In the genomic region with DNA sequence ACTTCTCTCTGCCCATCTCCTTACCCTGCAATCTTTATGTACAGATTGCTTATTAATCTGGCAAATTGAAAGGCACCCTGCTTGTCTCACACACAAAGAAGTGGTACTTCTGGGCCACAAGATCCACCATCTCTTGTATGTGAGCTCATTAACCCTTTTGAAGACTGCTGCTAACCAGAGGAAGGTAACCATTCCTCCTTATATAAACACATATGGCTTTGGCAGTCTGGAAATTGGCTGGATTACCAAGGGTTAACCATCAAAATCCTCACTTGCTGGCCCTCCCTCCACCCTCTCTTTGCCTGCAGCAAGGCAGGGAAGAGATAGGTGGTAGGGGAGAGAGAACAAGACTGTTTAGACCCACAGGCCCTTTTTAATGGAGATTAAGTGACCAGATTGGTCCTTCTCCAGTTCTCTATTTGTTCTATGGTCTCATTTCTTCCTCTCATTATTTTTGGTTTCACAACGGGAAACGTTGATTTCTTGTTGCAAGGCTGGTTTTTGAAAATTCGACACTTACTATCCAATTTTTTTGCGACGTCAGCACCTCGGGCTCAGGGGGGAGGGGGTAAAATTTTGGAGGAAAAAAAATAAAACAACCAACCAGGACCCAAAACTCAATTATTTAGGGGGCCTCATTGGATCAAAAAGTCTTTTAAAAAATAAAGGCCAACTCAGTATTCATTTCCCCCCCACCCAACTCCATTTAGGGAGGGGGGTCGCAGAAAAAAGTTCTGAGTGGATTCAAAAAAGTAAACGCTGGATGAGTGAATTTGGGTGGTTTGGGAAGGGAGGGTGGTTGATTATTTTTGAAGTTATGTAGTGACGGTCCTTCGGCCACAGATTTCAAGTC, we compare ENCODE assay signal across 6 cellular contexts. TPM values are rescaled to one million over a fixed set of nuclear protein-coding genes. Genes with fewer than 3 reads are reported as not detected.
DNase-seq lines count a peak whose midpoint lies in the region; ATAC-seq and TF ChIP-seq lines count a peak whose summit lies in the region.

No MANE protein-coding gene starts in this region.

- peak overlapping the region; percentile 91 for H3K4me3 Mint-ChIP-seq in T-helper 2 cell treated with Interferon-gamma antibody and Interleukin-4, amounts not matched to agents 5 μg/mL and 100 μg/mL, for 36 hours

- H3K27me3 Mint-ChIP-seq in T-helper 2 cell treated with Interferon-gamma antibody and Interleukin-4, amounts not matched to agents 5 μg/mL and 100 μg/mL, for 36 hours (ENCODE audit: low read depth): peaks cover 5% of the 10 kb centered on the region

- peak overlapping the region; percentile 83 for H3K4me3 ChIP-seq in cardiac muscle cell

- H3K27ac Mint-ChIP-seq in T-helper 2 cell treated with Interferon-gamma antibody and Interleukin-4, amounts not matched to agents 5 μg/mL and 100 μg/mL, for 36 hours: peak overlapping the region; percentile 97

- DNase-seq in cardiac muscle cell (ENCODE audit: low read depth in 1 of 2, low spot score in 1 of 2) (peak; percentile 24 to 56), left cardiac atrium (no peak), foreskin keratinocyte (no peak), COLO829 (ENCODE audit: low spot score) (no peak)
- DNase-seq in T-helper 2 cell treated with Interferon-gamma antibody and Interleukin-4, amounts not matched to agents 5 μg/mL and 100 μg/mL, for 36 hours (ENCODE audit: low spot score): no peak
- peak; percentile 22 to 80 (median 45) for DNase-seq in stimulated activated naive CD4-positive, alpha-beta T cell (lab: John Stamatoyannopoulos, UW)

- H3K9me3 Mint-ChIP-seq in T-helper 2 cell treated with Interferon-gamma antibody and Interleukin-4, amounts not matched to agents 5 μg/mL and 100 μg/mL, for 36 hours: no peaks in the 10 kb centered on the region

- intact Hi-C loops in left cardiac atrium (cut with DNase I): no loop called here

- H3K9me3 ChIP-seq in cardiac muscle cell (ENCODE audit: low read depth): no peaks in the 10 kb centered on the region

- peaks cover 39% of the 10 kb centered on the region for H3K4me1 Mint-ChIP-seq in T-helper 2 cell treated with Interferon-gamma antibody and Interleukin-4, amounts not matched to agents 5 μg/mL and 100 μg/mL, for 36 hours (ENCODE audit: low read depth)

- peaks cover 62% of the 10 kb centered on the region for H3K36me3 Mint-ChIP-seq in T-helper 2 cell treated with Interferon-gamma antibody and Interleukin-4, amounts not matched to agents 5 μg/mL and 100 μg/mL, for 36 hours (ENCODE audit: low read depth)

- peaks cover 17% of the 10 kb centered on the region for H3K36me3 ChIP-seq in cardiac muscle cell

- H3K27ac ChIP-seq in cardiac muscle cell: peak overlapping the region; percentile 99
- H3K27ac ChIP-seq in foreskin keratinocyte: peak overlapping the region; percentile 91

- H3K27me3 ChIP-seq in cardiac muscle cell (no peaks in the 10 kb centered on the region), foreskin keratinocyte (no peaks in the 10 kb centered on the region)

- no peak for TF ChIP-seq CTCF in cardiac muscle cell (IDR thresholded peaks at IDR 0.05; ENCODE audit: low read depth, low read length)
- no peak for TF ChIP-seq CTCF in foreskin keratinocyte (conservative IDR thresholded peaks at IDR 0.05)

- H3K4me1 ChIP-seq in cardiac muscle cell (ENCODE audit: low read depth) (peaks cover 21% of the 10 kb centered on the region), foreskin keratinocyte (peaks cover 16% of the 10 kb centered on the region)

- no peak for ATAC-seq in left cardiac atrium
- no peak for ATAC-seq in foreskin keratinocyte

RNA-seq across cellular contexts. Expression of gene PPP1R10, which starts 0.9 kb away (rescaled TPM):
- total RNA-seq in cardiac muscle cell (47.3 and 65.6 TPM in 2 replicates), left cardiac atrium (10 to 100 TPM; 37.3 to 42.1 TPM), foreskin keratinocyte (41.5 and 42.6 TPM in 2 replicates)
- polyA plus RNA-seq in cardiac muscle cell (42.4 and 42.9 TPM in 2 replicates), foreskin keratinocyte (13.8 and 14.6 TPM in 2 replicates)

RNA-seq across cellular contexts. Expression of gene MRPS18B, which starts 1.5 kb away (rescaled TPM):
- total RNA-seq in cardiac muscle cell (54.4 and 58.2 TPM in 2 replicates), left cardiac atrium (10 to 100 TPM; 71.1 to 74.7 TPM), foreskin keratinocyte (61.5 and 64.8 TPM in 2 replicates)
- polyA plus RNA-seq in cardiac muscle cell (107 and 120 TPM in 2 replicates), foreskin keratinocyte (67.4 and 71.8 TPM in 2 replicates)

RNA-seq across cellular contexts. Expression of gene ATAT1, which starts 10.5 kb away (rescaled TPM):
- 11.2 and 18.3 TPM in 2 replicates for total RNA-seq in cardiac muscle cell
- polyA plus RNA-seq in cardiac muscle cell: 17.3 and 18.0 TPM in 2 replicates
- 1 to 10 TPM; 2.7 to 3.8 TPM for total RNA-seq in left cardiac atrium
- total RNA-seq in foreskin keratinocyte: 4.6 and 6.1 TPM in 2 replicates
- 5.7 and 7.8 TPM in 2 replicates for polyA plus RNA-seq in foreskin keratinocyte

RNA-seq across cellular contexts. Expression of gene C6orf136, which starts 30.7 kb away (rescaled TPM):
- 27.5 and 28.5 TPM in 2 replicates for total RNA-seq in cardiac muscle cell
- 31.7 and 40.1 TPM in 2 replicates for polyA plus RNA-seq in cardiac muscle cell
- 10 to 100 TPM; 30.1 to 39.3 TPM for total RNA-seq in left cardiac atrium
- total RNA-seq in foreskin keratinocyte: 8.2 and 10.2 TPM in 2 replicates
- 16.9 and 19.1 TPM in 2 replicates for polyA plus RNA-seq in foreskin keratinocyte

RNA-seq across cellular contexts. Expression of gene ABCF1, which starts 44.9 kb away (rescaled TPM):
- 54.4 and 61.9 TPM in 2 replicates for total RNA-seq in cardiac muscle cell
- 52.5 and 54.6 TPM in 2 replicates for polyA plus RNA-seq in cardiac muscle cell
- total RNA-seq in left cardiac atrium: 10 to 100 TPM; 30.7 to 45.9 TPM
- 57.1 and 69.7 TPM in 2 replicates for total RNA-seq in foreskin keratinocyte
- 34.3 and 38.5 TPM in 2 replicates for polyA plus RNA-seq in foreskin keratinocyte

Comparison
In these comparisons a context has a peak if more than half of its experiments do, and no peak if none do; other contexts are left out.
1. DNase-seq: peak in cardiac muscle cell (2 of 2) and stimulated activated naive CD4-positive, alpha-beta T cell (6 of 6); none in left cardiac atrium (single experiment), T-helper 2 cell treated with Interferon-gamma antibody and Interleukin-4, amounts not matched to agents 5 μg/mL and 100 μg/mL, for 36 hours (single experiment), foreskin keratinocyte (0 of 2) and COLO829 (single experiment).